11 cellular contexts compared by ENCODE assay signal in the genomic region with DNA sequence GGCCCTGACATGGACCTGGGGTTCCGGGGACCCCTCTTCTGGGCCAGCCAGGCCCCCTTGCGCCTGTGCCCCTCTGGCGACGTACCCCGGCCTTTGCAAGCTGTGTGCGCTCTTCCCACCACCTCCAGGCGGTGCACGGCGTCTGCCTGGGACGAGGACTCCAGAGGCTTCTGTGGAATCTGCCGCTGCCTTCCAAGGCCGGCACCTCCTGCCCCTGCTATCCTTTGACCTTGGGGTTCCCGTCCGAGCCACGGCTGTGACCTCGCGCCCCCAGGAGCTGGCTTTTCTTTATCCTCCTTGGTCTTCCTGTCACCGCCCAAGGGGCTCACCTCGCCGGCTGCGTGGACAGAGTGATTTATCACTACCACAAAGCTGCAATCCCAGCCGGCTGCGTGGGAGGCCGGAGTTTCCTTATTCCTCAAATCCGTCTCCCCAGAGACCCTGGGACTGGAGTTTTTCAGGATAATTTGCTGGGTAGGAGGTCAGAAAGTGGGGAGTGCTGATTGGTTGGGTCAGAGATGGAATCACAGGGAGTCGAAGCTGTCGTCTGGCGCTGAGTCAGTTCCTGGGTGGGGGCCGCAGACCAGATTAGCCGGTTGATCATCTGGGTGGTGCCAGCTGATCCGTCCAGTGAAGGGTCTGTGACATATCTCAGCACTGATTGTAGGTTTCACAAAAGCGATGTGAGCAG. TPM values are rescaled to one million over a fixed set of nuclear protein-coding genes. Genes with fewer than 3 reads are reported as not detected.
DNase-seq lines count a peak whose midpoint lies in the region; ATAC-seq and TF ChIP-seq lines count a peak whose summit lies in the region.
"Had no signal": no experiment of that assay in that cellular context is flagged by ENCODE, and none has a peak within 500 bp of the region (broad histone marks: within the 10 kb centered on the region; RNA-seq: fewer than 3 reads in every experiment).

No MANE protein-coding gene starts in this region.

- ATAC-seq in mucosa of descending colon: peak; percentile 12
- ATAC-seq in CD4-positive, alpha-beta T cell (ENCODE audit: poor library complexity): no peak
- ATAC-seq: activated T-helper 17 cell treated with anti-CD3 and anti-CD28 coated beads, Interleukin-2, amount 50 U/mL, for 72 hours had no signal

- peaks cover 8% of the 10 kb centered on the region for H3K4me1 ChIP-seq in mucosa of descending colon (ENCODE audit: low read depth)
- no peaks in the 10 kb centered on the region for H3K4me1 ChIP-seq in effector memory CD4-positive, alpha-beta T cell (ENCODE audit: control insufficient read depth, insufficient read depth, low read length, poor library complexity, severe bottlenecking)

- H3K27me3 Mint-ChIP-seq in CD4-positive, alpha-beta T cell: no peaks in the 10 kb centered on the region
- H3K27me3 Mint-ChIP-seq: activated T-helper 17 cell treated with anti-CD3 and anti-CD28 coated beads, Interleukin-2, amount 50 U/mL, for 72 hours had no signal

- H3K4me1 Mint-ChIP-seq in CD4-positive, alpha-beta T cell (ENCODE audit: low read depth): no peaks in the 10 kb centered on the region
- H3K4me1 Mint-ChIP-seq: activated T-helper 17 cell treated with anti-CD3 and anti-CD28 coated beads, Interleukin-2, amount 50 U/mL, for 72 hours had no signal

- no peak overlapping the region for H3K27ac Mint-ChIP-seq in CD4-positive, alpha-beta T cell
- H3K27ac Mint-ChIP-seq: activated T-helper 17 cell treated with anti-CD3 and anti-CD28 coated beads, Interleukin-2, amount 50 U/mL, for 72 hours had no signal

- TF ChIP-seq CTCF in mucosa of descending colon (IDR thresholded peaks at IDR 0.05): no peak
- no peak for TF ChIP-seq CTCF in CD4-positive, alpha-beta T cell (IDR thresholded peaks at IDR 0.05)

- no peaks in the 10 kb centered on the region for H3K36me3 ChIP-seq in mucosa of descending colon (ENCODE audit: low read depth)
- no peaks in the 10 kb centered on the region for H3K36me3 ChIP-seq in effector memory CD4-positive, alpha-beta T cell (ENCODE audit: control insufficient read depth, insufficient read depth, low read length)

- CTCF ChIA-PET in CD4-positive, alpha-beta T cell (lab: Charles Lee): no interaction called here

- POLR2A ChIA-PET in CD4-positive, alpha-beta T cell (lab: Charles Lee): no interaction called here

- no peaks in the 10 kb centered on the region for H3K9me3 Mint-ChIP-seq in CD4-positive, alpha-beta T cell
- H3K9me3 Mint-ChIP-seq: activated T-helper 17 cell treated with anti-CD3 and anti-CD28 coated beads, Interleukin-2, amount 50 U/mL, for 72 hours had no signal

- H3K27me3 ChIP-seq in CD4-positive, alpha-beta T cell (ENCODE audit: control insufficient read depth, insufficient read depth, low read length): no peaks in the 10 kb centered on the region
- H3K27me3 ChIP-seq in effector memory CD4-positive, alpha-beta T cell (replicated peaks; ENCODE audit: control insufficient read depth, insufficient read depth, low read length, poor library complexity, severe bottlenecking): no peaks in the 10 kb centered on the region

- no peak overlapping the region for H3K4me3 Mint-ChIP-seq in CD4-positive, alpha-beta T cell
- H3K4me3 Mint-ChIP-seq: activated T-helper 17 cell treated with anti-CD3 and anti-CD28 coated beads, Interleukin-2, amount 50 U/mL, for 72 hours had no signal

- no peaks in the 10 kb centered on the region for H3K9me3 ChIP-seq in mucosa of descending colon
- no peaks in the 10 kb centered on the region for H3K9me3 ChIP-seq in CD4-positive, alpha-beta T cell (ENCODE audit: control insufficient read depth, low read length)
- H3K9me3 ChIP-seq in effector memory CD4-positive, alpha-beta T cell (ENCODE audit: control insufficient read depth, low read length): no peaks in the 10 kb centered on the region

- DNase-seq in 8988T (peak; percentile 36), NCI-H226 (peak; percentile 9), fibroblast of peridontal ligament (ENCODE audit: extremely low read depth) (peak; percentile 18), mucosa of descending colon (peak in 2 of 3 donors; percentile 16 to 46), pons (ENCODE audit: low spot score) (no peak)
- no peak for DNase-seq in NK-92 treated with Interleukin-12 subunit alpha and Interleukin-12 subunit beta, amount 100 ng/mL, for 24 hours (lab: John Stamatoyannopoulos, UW)
- no peak for DNase-seq in CD4-positive, alpha-beta T cell
- DNase-seq in effector memory CD4-positive, alpha-beta T cell: no peak
- DNase-seq: AML-193 had no signal

- H3K27ac ChIP-seq in CD4-positive, alpha-beta T cell (ENCODE audit: low read depth, low read length): no peak overlapping the region
- no peak overlapping the region for H3K27ac ChIP-seq in effector memory CD4-positive, alpha-beta T cell (ENCODE audit: insufficient read depth, low read length, poor library complexity, severe bottlenecking)
- H3K27ac ChIP-seq: dorsolateral prefrontal cortex had no signal

- no peaks in the 10 kb centered on the region for H3K36me3 Mint-ChIP-seq in CD4-positive, alpha-beta T cell (ENCODE audit: low read depth)

- intact Hi-C loops in mucosa of descending colon (cut with DNase I, micrococcal nuclease): no loop called here
- intact Hi-C loops in CD4-positive, alpha-beta T cell (cut with DNase I, micrococcal nuclease): no loop called here

- H3K4me3 ChIP-seq in mucosa of descending colon: no peak overlapping the region
- H3K4me3 ChIP-seq in effector memory CD4-positive, alpha-beta T cell (ENCODE audit: insufficient read depth, low read depth, low read length, poor library complexity, severe bottlenecking): no peak overlapping the region
- H3K4me3 ChIP-seq: dorsolateral prefrontal cortex had no signal

RNA-seq across cellular contexts. Expression of a gene that starts 19.9 kb away (rescaled TPM):
- total RNA-seq in mucosa of descending colon: 10 to 100 TPM; 12.6 to 20.7 (median 13.8) TPM
- total RNA-seq in CD4-positive, alpha-beta T cell: 10 to 100 TPM; 33.0 to 35.8 TPM

RNA-seq across cellular contexts. Expression of a gene that starts 57.3 kb away (rescaled TPM):
- 10 to 100 TPM; 49.8 to 55.8 (median 54.1) TPM for total RNA-seq in mucosa of descending colon
- total RNA-seq in CD4-positive, alpha-beta T cell: 10 to 100 TPM; 53.5 to 53.9 TPM

Comparison
In these comparisons a context has a peak if more than half of its experiments do, and no peak if none do; other contexts are left out.
1. DNase-seq: peak in 8988T (single experiment), NCI-H226 (single experiment), fibroblast of peridontal ligament (single experiment) and mucosa of descending colon (2 of 3); none in pons (single experiment), NK-92 treated with Interleukin-12 subunit alpha and Interleukin-12 subunit beta, amount 100 ng/mL, for 24 hours (single experiment), CD4-positive, alpha-beta T cell (0 of 10) and effector memory CD4-positive, alpha-beta T cell (0 of 3).